In genomic region chr7:41695661-41696322, GRCh38 we compare ENCODE assay signal across 11 cellular contexts. TPM values are rescaled to one million over a fixed set of nuclear protein-coding genes. Genes with fewer than 3 reads are reported as not detected.
DNase-seq lines count a peak whose midpoint lies in the region; ATAC-seq, FAIRE-seq and TF ChIP-seq lines count a peak whose summit lies in the region.
"Had no signal": no experiment of that assay in that cellular context is flagged by ENCODE, and none has a peak within 500 bp of the region (broad histone marks: within the 10 kb centered on the region; RNA-seq: fewer than 3 reads in every experiment).

No MANE protein-coding gene starts in this region.

- H3K4me3 ChIP-seq in kidney (ENCODE audit: low read length in 2 of 2) (peak overlapping the region; percentile 31 to 50), skin epidermis (peak overlapping the region in 6 of 7 experiments; percentile 6 to 30 (median 28))

- peak; percentile 88 for DNase-seq in ELR (ENCODE audit: low read depth)
- peak in 3 of 61 donors; percentile 24 to 51 (median 36) for DNase-seq in caudate nucleus (lab: John Stamatoyannopoulos, UW)
- no peak for DNase-seq in kidney
- no peak for DNase-seq in AML-193 (lab: John Stamatoyannopoulos, UW)
- DNase-seq in NCI-H446 treated with DMSO at 0.1 percent for 48 hours (lab: John Stamatoyannopoulos, UW): no peak
- DNase-seq: DMS153, NCI-H524 treated with DMSO at 0.1 percent for 48 hours had no signal

- ATAC-seq in HG03342 (IDR thresholded peaks at IDR 0.05; ENCODE audit: unreplicated experiment): no peak
- ATAC-seq in HG03196 (IDR thresholded peaks at IDR 0.05; ENCODE audit: unreplicated experiment): no peak

- TF ChIP-seq CTCF in kidney (IDR thresholded peaks at IDR 0.05; ENCODE audit: borderline replicate concordance, extremely low read depth, insufficient read depth): no peak

- no peak for FAIRE-seq in kidney (lab: Jason Lieb, UNC)
- FAIRE-seq: pancreas had no signal

- intact Hi-C loops in kidney (cut with DNase I): no loop called here

- no peak overlapping the region for H3K9ac ChIP-seq in kidney (ENCODE audit: low read length in 2 of 2)

- no peaks in the 10 kb centered on the region for H3K36me3 ChIP-seq in kidney (ENCODE audit: control insufficient read depth in 1 of 2, insufficient read depth in 2 of 2, low read length in 2 of 2)
- H3K36me3 ChIP-seq: pancreas had no signal

- H3K9me3 ChIP-seq in kidney (ENCODE audit: control insufficient read depth in 1 of 2, low read length in 2 of 2): no peaks in the 10 kb centered on the region
- H3K9me3 ChIP-seq: pancreas had no signal

- peaks cover 7 to 13% of the 10 kb centered on the region in 2 donors for H3K4me1 ChIP-seq in kidney (ENCODE audit: control insufficient read depth in 1 of 2, insufficient read depth in 1 of 2, low read depth in 1 of 2, low read length in 2 of 2)
- H3K4me1 ChIP-seq: pancreas had no signal

- peak overlapping the region; percentile 63 for H3K27ac ChIP-seq in caudate nucleus (ENCODE audit: low read depth, low read length)
- peak overlapping the region in 1 of 2 donors; percentile 70 for H3K27ac ChIP-seq in kidney (ENCODE audit: low read depth in 2 of 2, low read length in 2 of 2)
- peak overlapping the region in 10 of 21 experiments; percentile 10 to 89 (median 68) for H3K27ac ChIP-seq in skin epidermis

RNA-seq across cellular contexts. Expression of gene INHBA, which starts 7.1 kb away (rescaled TPM):
- total RNA-seq in kidney: 5.9 TPM
- 0.49 TPM for polyA plus RNA-seq in kidney (ENCODE audit: insufficient read depth, low read depth, low replicate concordance)
